12 cellular contexts compared by ENCODE assay signal in the genomic region with DNA sequence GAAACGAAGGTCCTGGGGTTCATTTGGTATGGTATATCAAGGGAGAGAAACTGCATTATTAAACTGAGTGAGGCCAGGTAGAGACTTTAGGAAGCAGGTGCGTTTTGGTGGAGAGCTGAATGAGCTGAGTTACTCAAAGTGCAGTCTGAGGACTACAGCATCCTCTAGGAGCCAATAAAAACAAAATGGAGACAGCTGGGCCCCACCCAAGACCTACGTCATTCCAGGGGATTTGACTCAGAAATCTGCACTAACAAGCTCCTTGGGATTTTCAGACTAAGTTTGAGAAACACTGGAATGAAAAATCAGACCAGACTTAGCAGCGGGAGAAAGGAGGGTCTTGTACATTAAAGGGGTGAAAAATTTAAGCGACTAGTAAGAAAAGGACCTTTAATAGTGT.
A peak's percentile ranks its signal among the peaks of the same experiment; 100 is the strongest.
DNase-seq lines count a peak whose midpoint lies in the region; TF ChIP-seq lines count a peak whose summit lies in the region.
"Had no signal": no experiment of that assay in that cellular context is flagged by ENCODE, and none has a peak within 500 bp of the region (broad histone marks: within the 10 kb centered on the region; RNA-seq: fewer than 3 reads in every experiment).

No MANE protein-coding gene starts in this region.

- H4K20me1 ChIP-seq in GM23248 (ENCODE audit: insufficient read depth), result no peaks in the 10 kb centered on the region
- H4K20me1 ChIP-seq in osteoblast (ENCODE audit: insufficient read depth, low read length), result no peaks in the 10 kb centered on the region

- no peak for TF ChIP-seq CTCF in chondrocyte (IDR thresholded peaks at IDR 0.05)
- no peak for TF ChIP-seq CTCF in left ventricle myocardium inferior (IDR thresholded peaks at IDR 0.05; ENCODE audit: borderline replicate concordance)
- no peak for TF ChIP-seq CTCF in osteoblast (IDR thresholded peaks at IDR 0.05; ENCODE audit: extremely low read depth, low read depth, low read length)

- no peaks in the 10 kb centered on the region for H3K9me2 ChIP-seq in GM23248 (ENCODE audit: insufficient read depth)

- intact Hi-C loops in left ventricle myocardium inferior (cut with micrococcal nuclease), result no loop called here

- peaks cover 2% of the 10 kb centered on the region for H3K36me3 Mint-ChIP-seq in chondrocyte (ENCODE audit: low read depth)

- in situ Hi-C loops in GM23248 (cut with MboI) (no loop called here), KBM-7 (cut with MboI; ENCODE audit: low pct_unique_long_range_greater_than_20kb, low sequenced_read_pairs) (no loop called here)

- no peaks in the 10 kb centered on the region for H3K4me1 ChIP-seq in GM23248 (ENCODE audit: insufficient read depth)
- H3K4me1 ChIP-seq in left ventricle myocardium inferior, result peaks cover 14% of the 10 kb centered on the region
- H3K4me1 ChIP-seq in osteoblast (ENCODE audit: insufficient read depth, low read length), result no peaks in the 10 kb centered on the region

- H3K27me3 Mint-ChIP-seq in chondrocyte (ENCODE audit: low read depth), result peaks cover 8% of the 10 kb centered on the region

- peak overlapping the region; percentile 6 for H3K27ac Mint-ChIP-seq in chondrocyte (ENCODE audit: unreplicated experiment)

- no peaks in the 10 kb centered on the region for H3K9me3 ChIP-seq in GM23248 (ENCODE audit: low read depth)
- H3K9me3 ChIP-seq in left ventricle myocardium inferior (replicated peaks), result no peaks in the 10 kb centered on the region
- H3K9me3 ChIP-seq in osteoblast (ENCODE audit: low read depth, low read length), result no peaks in the 10 kb centered on the region

- no peaks in the 10 kb centered on the region for H3K36me3 ChIP-seq in GM23248 (ENCODE audit: low read depth)
- H3K36me3 ChIP-seq in left ventricle myocardium inferior, result no peaks in the 10 kb centered on the region
- H3K36me3 ChIP-seq in osteoblast (ENCODE audit: insufficient read depth, low read length), result no peaks in the 10 kb centered on the region

- H3K79me2 ChIP-seq in GM23248 (ENCODE audit: insufficient read depth) (no peaks in the 10 kb centered on the region), osteoblast (ENCODE audit: insufficient read depth, low read length) (no peaks in the 10 kb centered on the region)

- H3K9me3 Mint-ChIP-seq in chondrocyte (ENCODE audit: low read depth), result peaks cover 4% of the 10 kb centered on the region

- no peak overlapping the region for H3K9ac ChIP-seq in GM23248

- H3K27me3 ChIP-seq in GM23248 (replicated peaks; ENCODE audit: insufficient read depth), result peaks cover 47% of the 10 kb centered on the region
- peaks cover 12% of the 10 kb centered on the region for H3K27me3 ChIP-seq in left ventricle myocardium inferior (ENCODE audit: low read depth)
- peaks cover 36% of the 10 kb centered on the region for H3K27me3 ChIP-seq in osteoblast (ENCODE audit: insufficient read depth, low read length)

- H3K27ac ChIP-seq in GM23248 (no peak overlapping the region), left ventricle myocardium inferior (replicated peaks) (no peak overlapping the region), osteoblast (ENCODE audit: low read depth, low read length) (no peak overlapping the region)
- H3K27ac ChIP-seq: HL-60 had no signal

- 42 to 44% methylated on average over 5 of the region's 5 CpGs for WGBS in GM23248 (ENCODE audit: low coverage in 1 of 2, low lambda C conversion rate in 2 of 2, missing lambda C conversion rate in 2 of 2), 2 experiments

- H3F3A ChIP-seq in GM23248 (ENCODE audit: insufficient read depth), result no peaks in the 10 kb centered on the region

- peaks cover 13% of the 10 kb centered on the region for H3K4me1 Mint-ChIP-seq in chondrocyte (ENCODE audit: low read depth)

- DNase-seq in GM23248 (peak; percentile 5), chondrocyte (ENCODE audit: low spot score) (no peak), left ventricle myocardium inferior (peak; percentile 56), AG08395 (ENCODE audit: low spot score) (no peak), KBM-7 (no peak), osteoblast (ENCODE audit: insufficient read length, low spot score, missing footprints) (no peak)
- peak; percentile 13 for DNase-seq in stimulated activated CD8-positive, alpha-beta memory T cell treated with anti-CD3 and anti-CD28 coated beads, Interleukin-4, amount 100 ng/mL, for 48 hours
- DNase-seq: HCEC 1CT, NCI-H1417 treated with DMSO at 0.1 percent for 48 hours, NCI-H1930, NCI-H526 treated with DMSO at 0.1 percent for 48 hours had no signal

- no peak overlapping the region for H3K4me2 ChIP-seq in GM23248 (ENCODE audit: unreplicated experiment)
- no peak overlapping the region for H3K4me2 ChIP-seq in osteoblast (ENCODE audit: insufficient read depth, low read length)

- no peak overlapping the region for H3K4me3 Mint-ChIP-seq in chondrocyte (ENCODE audit: unreplicated experiment)

- H2AFZ ChIP-seq in GM23248 (no peak overlapping the region), osteoblast (ENCODE audit: low read length) (no peak overlapping the region)

- H3K4me3 ChIP-seq in GM23248 (no peak overlapping the region), left ventricle myocardium inferior (no peak overlapping the region), osteoblast (ENCODE audit: insufficient read depth, low read length) (no peak overlapping the region)

Comparison
In these comparisons a context has a peak if more than half of its experiments do, and no peak if none do; other contexts are left out.
1. DNase-seq: peak in GM23248 (single experiment), left ventricle myocardium inferior (single experiment) and stimulated activated CD8-positive, alpha-beta memory T cell treated with anti-CD3 and anti-CD28 coated beads, Interleukin-4, amount 100 ng/mL, for 48 hours (single experiment); none in chondrocyte (single experiment), AG08395 (single experiment), KBM-7 (single experiment) and osteoblast (single experiment).